In the genomic region with DNA sequence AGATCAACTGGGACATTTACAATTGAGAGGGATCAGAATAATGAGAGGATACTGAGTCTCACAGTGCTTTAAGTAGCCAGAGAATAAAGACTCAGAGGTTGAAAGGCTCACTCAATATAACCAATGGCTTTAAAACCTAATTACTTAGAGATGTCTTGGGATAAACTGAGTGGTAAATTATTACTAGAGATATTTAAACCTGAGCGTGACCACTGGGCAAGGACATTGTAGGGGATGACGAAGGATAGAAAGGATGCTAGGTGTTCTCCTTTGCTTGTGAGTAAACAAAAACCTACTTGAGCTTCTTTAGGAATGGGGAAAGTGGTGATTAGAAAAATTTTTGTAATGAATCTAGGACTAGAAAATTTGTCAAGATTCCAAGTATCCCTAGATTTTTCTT, we compare ENCODE assay signal across 25 cellular contexts. TPM values are rescaled to one million over a fixed set of nuclear protein-coding genes. Genes with fewer than 3 reads are reported as not detected.
A peak's percentile ranks its signal among the peaks of the same experiment; 100 is the strongest.
DNase-seq lines count a peak whose midpoint lies in the region; ATAC-seq and TF ChIP-seq lines count a peak whose summit lies in the region.
"Had no signal": no experiment of that assay in that cellular context is flagged by ENCODE, and none has a peak within 500 bp of the region (broad histone marks: within the 10 kb centered on the region; RNA-seq: fewer than 3 reads in every experiment).

No MANE protein-coding gene starts in this region.

- H3K27ac ChIP-seq in mammary epithelial cell (ENCODE audit: insufficient read depth, low read depth, low read length) (no peak overlapping the region), foreskin keratinocyte (peak overlapping the region; percentile 20), trophoblast cell (ENCODE audit: low read depth, low read length) (peak overlapping the region; percentile 62)
- no peak overlapping the region for H3K27ac ChIP-seq in CD8-positive, alpha-beta T cell (ENCODE audit: low read depth, low read length)
- H3K27ac ChIP-seq: breast epithelium had no signal

- no peak overlapping the region for H2BK120ac ChIP-seq in trophoblast cell (ENCODE audit: insufficient read depth, low read length, poor library complexity)

- H2BK5ac ChIP-seq in trophoblast cell (ENCODE audit: low read depth, low read length, poor library complexity): no peak overlapping the region

- dilution Hi-C loops in mammary epithelial cell (cut with HindIII; ENCODE audit: low sequenced_read_pairs): no loop called here

- no peaks in the 10 kb centered on the region for H3K79me2 ChIP-seq in mammary epithelial cell (ENCODE audit: insufficient read depth, low read length)
- H3K79me2 ChIP-seq in trophoblast cell (ENCODE audit: control insufficient read depth, insufficient read depth, low read length, poor library complexity): no peaks in the 10 kb centered on the region

- DNase-seq in MCF 10A (ENCODE audit: unreplicated experiment) (no peak), mammary epithelial cell (no peak), foreskin keratinocyte (no peak), trophoblast cell (no peak), NCI-H1092 (lab: John Stamatoyannopoulos, UW) (no peak)
- no peak for DNase-seq in CD8-positive, alpha-beta T cell
- DNase-seq: activated CD4-positive, alpha-beta T cell treated with anti-CD3 and anti-CD28 coated beads, Interleukin-2, amount 50 U/mL, for 4 hours; activated naive CD4-positive, alpha-beta T cell treated with Interleukin-2 at 50 U/mL for 16 hours; CD4-positive, alpha-beta memory T cell; effector CD4-positive, alpha-beta T cell; foreskin melanocyte; hippocampal formation; immature natural killer cell; natural killer cell; NCI-H1048; NCI-H1694 treated with DMSO at 0.1 percent for 48 hours; retina; spleen; stimulated activated CD4-positive, alpha-beta T cell treated with anti-CD3 and anti-CD28 coated beads, Interleukin-2, amount 100 ng/mL, for 48 hours; T-cell had no signal

- no peak for ATAC-seq in foreskin keratinocyte
- ATAC-seq in GM19035 (IDR thresholded peaks at IDR 0.05; ENCODE audit: unreplicated experiment): no peak
- no peak for ATAC-seq in CD8-positive, alpha-beta T cell
- ATAC-seq in HG03159 (IDR thresholded peaks at IDR 0.05; ENCODE audit: unreplicated experiment): no peak
- ATAC-seq: left lobe of liver, natural killer cell, T-cell had no signal

- H3K23ac ChIP-seq in trophoblast cell (ENCODE audit: low read length): no peak overlapping the region

- WGBS in mammary epithelial cell (ENCODE audit: low coverage, missing lambda C conversion rate): 100% methylated on average over 2 of the region's 2 CpGs
- no CpG with 5 or more reads among the region's 2 CpGs for WGBS in trophoblast cell (ENCODE audit: extremely low coverage, insufficient coverage, insufficient read length)

- CTCF ChIA-PET in MCF 10A (lab: Yijun Ruan, JAX) (interaction anchor here (0.7 to 1.0 kb wide), 3 partner anchors 26 to 125 kb away, joined by 3 read pairs; a partner anchor contains a TSS), mammary epithelial cell (lab: Charles Lee; ENCODE audit: low non-redundant PET) (interaction anchor here (0.6 kb wide), 1 partner anchor 50 kb away, joined by 3 read pairs; no protein-coding TSS in a partner anchor)
- CTCF ChIA-PET in CD8-positive, alpha-beta T cell (lab: Charles Lee): no interaction called here

- peaks cover 5% of the 10 kb centered on the region for H3K79me1 ChIP-seq in trophoblast cell (ENCODE audit: low read length)

- H2AFZ ChIP-seq in mammary epithelial cell (ENCODE audit: low read depth, low read length) (no peak overlapping the region), trophoblast cell (ENCODE audit: insufficient read depth, low read length, poor library complexity) (no peak overlapping the region)

- no peak overlapping the region for H2BK12ac ChIP-seq in trophoblast cell (ENCODE audit: low read length)

- H3K4me2 ChIP-seq in mammary epithelial cell (ENCODE audit: insufficient read depth, low read depth, low read length): no peak overlapping the region
- no peak overlapping the region for H3K4me2 ChIP-seq in trophoblast cell (ENCODE audit: low read length)

- peaks cover 5% of the 10 kb centered on the region for H3K4me1 ChIP-seq in mammary epithelial cell (ENCODE audit: insufficient read depth, low read length)
- no peaks in the 10 kb centered on the region for H3K4me1 ChIP-seq in foreskin keratinocyte
- H3K4me1 ChIP-seq in trophoblast cell (ENCODE audit: control insufficient read depth in 1 of 2, insufficient read depth in 2 of 2, low read length in 2 of 2): peaks cover 0 to 4% of the 10 kb centered on the region in 2 experiments
- H3K4me1 ChIP-seq in CD8-positive, alpha-beta T cell (ENCODE audit: insufficient read depth, low read length): no peaks in the 10 kb centered on the region
- H3K4me1 ChIP-seq: breast epithelium had no signal

- peaks cover 14% of the 10 kb centered on the region for H3K4me1 Mint-ChIP-seq in MCF 10A (ENCODE audit: insufficient read depth, unreplicated experiment)
- H3K4me1 Mint-ChIP-seq in CD8-positive, alpha-beta T cell (ENCODE audit: low read depth): no peaks in the 10 kb centered on the region
- H3K4me1 Mint-ChIP-seq: CD4-positive, alpha-beta memory T cell had no signal

- peak overlapping the region; percentile 65 for H3K27ac Mint-ChIP-seq in MCF 10A (ENCODE audit: low read depth, unreplicated experiment)
- H3K27ac Mint-ChIP-seq in CD8-positive, alpha-beta T cell: no peak overlapping the region
- H3K27ac Mint-ChIP-seq: CD4-positive, alpha-beta memory T cell; immature natural killer cell; natural killer cell; T-cell had no signal

- POLR2A ChIA-PET in MCF 10A (lab: Yijun Ruan, JAX): interaction anchor here (0.7 to 1.5 kb wide), 3 partner anchors 12 to 47 kb away, joined by 3 to 4 read pairs (median 4); no protein-coding TSS in a partner anchor
- POLR2A ChIA-PET in CD8-positive, alpha-beta T cell (lab: Charles Lee): no interaction called here

- peaks cover 2% of the 10 kb centered on the region for H3K9me3 ChIP-seq in mammary epithelial cell (replicated peaks; ENCODE audit: insufficient read depth, low read length)
- H3K9me3 ChIP-seq in trophoblast cell (ENCODE audit: insufficient read depth, low read depth, low read length): peaks cover 2% of the 10 kb centered on the region
- no peaks in the 10 kb centered on the region for H3K9me3 ChIP-seq in CD8-positive, alpha-beta T cell (ENCODE audit: low read length)
- H3K9me3 ChIP-seq: breast epithelium had no signal

- no peak overlapping the region for H3K18ac ChIP-seq in trophoblast cell (ENCODE audit: low read length)

- H4K12ac ChIP-seq in trophoblast cell (ENCODE audit: low read depth, low read length): no peak overlapping the region

- in situ Hi-C loops in mammary epithelial cell (cut with MboI; ENCODE audit: low sequenced_read_pairs in 2 of 2): no loop called here

- intact Hi-C loops in MCF 10A (cut with micrococcal nuclease) (loop anchor here (5.0 kb wide), 1 partner anchor 125 kb away; a partner anchor contains a TSS), mammary epithelial cell (cut with micrococcal nuclease) (no loop called here)
- intact Hi-C loops in CD8-positive, alpha-beta T cell (cut with DNase I, micrococcal nuclease): no loop called here

- no peak overlapping the region for H4K91ac ChIP-seq in trophoblast cell (ENCODE audit: low read depth, low read length)

- no peak overlapping the region for H3K4me3 ChIP-seq in mammary epithelial cell (replicated peaks in 1 of 3; ENCODE audit: insufficient read depth in 1 of 3, low read depth in 2 of 3, low read length in 3 of 3)
- H3K4me3 ChIP-seq in trophoblast cell (ENCODE audit: low read depth, low read length): no peak overlapping the region
- no peak overlapping the region for H3K4me3 ChIP-seq in CD8-positive, alpha-beta T cell (ENCODE audit: low read depth, low read length)
- H3K4me3 ChIP-seq: breast epithelium, spleen had no signal

- no peaks in the 10 kb centered on the region for H3K27me3 ChIP-seq in mammary epithelial cell (ENCODE audit: insufficient read depth, low read length)
- H3K27me3 ChIP-seq in foreskin keratinocyte: no peaks in the 10 kb centered on the region
- no peaks in the 10 kb centered on the region for H3K27me3 ChIP-seq in trophoblast cell (ENCODE audit: insufficient read depth, low read length)
- no peaks in the 10 kb centered on the region for H3K27me3 ChIP-seq in CD8-positive, alpha-beta T cell (ENCODE audit: insufficient read depth, low read length)
- H3K27me3 ChIP-seq: breast epithelium, spleen had no signal

- no peaks in the 10 kb centered on the region for H3K36me3 Mint-ChIP-seq in MCF 10A (ENCODE audit: insufficient read depth, unreplicated experiment)
- no peaks in the 10 kb centered on the region for H3K36me3 Mint-ChIP-seq in CD8-positive, alpha-beta T cell
- H3K36me3 Mint-ChIP-seq: CD4-positive, alpha-beta memory T cell; natural killer cell; T-cell had no signal

- H4K8ac ChIP-seq in trophoblast cell (ENCODE audit: low read depth, low read length): no peak overlapping the region

- H2AK5ac ChIP-seq in trophoblast cell (ENCODE audit: low read length): no peak overlapping the region

- H3K14ac ChIP-seq in trophoblast cell (ENCODE audit: low read length): no peak overlapping the region

- no peaks in the 10 kb centered on the region for H4K20me1 ChIP-seq in mammary epithelial cell (ENCODE audit: insufficient read depth, low read length)

- no TSS peak for BruUV-seq in MCF 10A (replicated peaks; lab: Mats Ljungman, UMichigan)
- BruUV-seq in mammary epithelial cell (replicated peaks; lab: Mats Ljungman, UMichigan): no TSS peak

- H3K9me3 Mint-ChIP-seq in MCF 10A (ENCODE audit: unreplicated experiment): no peaks in the 10 kb centered on the region
- no peaks in the 10 kb centered on the region for H3K9me3 Mint-ChIP-seq in CD8-positive, alpha-beta T cell
- H3K9me3 Mint-ChIP-seq: T-cell had no signal

- no peaks in the 10 kb centered on the region for H3K27me3 Mint-ChIP-seq in MCF 10A (ENCODE audit: insufficient read depth, unreplicated experiment)
- peaks cover 2% of the 10 kb centered on the region for H3K27me3 Mint-ChIP-seq in CD8-positive, alpha-beta T cell (ENCODE audit: low read depth)

- H3K36me3 ChIP-seq in mammary epithelial cell (ENCODE audit: insufficient read depth, low read length) (no peaks in the 10 kb centered on the region), trophoblast cell (ENCODE audit: control insufficient read depth in 1 of 2, insufficient read depth in 2 of 2, low read length in 2 of 2) (no peaks in the 10 kb centered on the region)
- H3K36me3 ChIP-seq in CD8-positive, alpha-beta T cell (ENCODE audit: insufficient read depth, low read length): no peaks in the 10 kb centered on the region
- H3K36me3 ChIP-seq: breast epithelium, spleen had no signal

- H3K4me3 Mint-ChIP-seq in MCF 10A (ENCODE audit: unreplicated experiment): no peak overlapping the region
- no peak overlapping the region for H3K4me3 Mint-ChIP-seq in CD8-positive, alpha-beta T cell
- H3K4me3 Mint-ChIP-seq: CD4-positive, alpha-beta memory T cell; immature natural killer cell; natural killer cell; T-cell had no signal

- TF ChIP-seq CTCF in MCF 10A (IDR thresholded peaks at IDR 0.05; ENCODE audit: unreplicated experiment) (no peak), mammary epithelial cell (conservative IDR thresholded peaks at IDR 0.05 in 1 of 2, IDR thresholded peaks at IDR 0.05 in 1 of 2; ENCODE audit: extremely low read depth in 1 of 2, insufficient read depth in 1 of 2, low read depth in 1 of 2, low read length in 2 of 2) (no peak), foreskin keratinocyte (conservative IDR thresholded peaks at IDR 0.05) (no peak)
- no peak for TF ChIP-seq CTCF in CD8-positive, alpha-beta T cell (IDR thresholded peaks at IDR 0.05)

- H3K4ac ChIP-seq in trophoblast cell (ENCODE audit: low read depth, low read length): no peak overlapping the region

- H3K9ac ChIP-seq in mammary epithelial cell (ENCODE audit: insufficient read depth, low read length) (no peak overlapping the region), trophoblast cell (ENCODE audit: low read length) (no peak overlapping the region)

RNA-seq across cellular contexts. Expression of a gene that starts 12.0 kb away (rescaled TPM):
- total RNA-seq in MCF 10A (2022) (not detected in 2 replicates), mammary epithelial cell (not detected), foreskin keratinocyte (not detected in 2 replicates)
- polyA plus RNA-seq in mammary epithelial cell (0.08 TPM), foreskin keratinocyte (not detected in 2 replicates)
- polyA minus RNA-seq in mammary epithelial cell: not detected
- 0.04 and 0.05 TPM in 2 replicates for polyA plus RNA-seq in trophoblast cell (2013)
- total RNA-seq in CD8-positive, alpha-beta T cell: not detected
- total RNA-seq: A172; CD4-positive, alpha-beta memory T cell had no signal
- polyA plus RNA-seq: CD4-positive, alpha-beta memory T cell; immature natural killer cell had no signal

Comparison
In these comparisons a context has a peak if more than half of its experiments do, and no peak if none do; other contexts are left out.
1. H3K27ac ChIP-seq: peak in foreskin keratinocyte (single experiment) and trophoblast cell (single experiment); none in mammary epithelial cell (single experiment) and CD8-positive, alpha-beta T cell (single experiment).